ENCODE assay signal across 19 cellular contexts in genomic region chr6:148422085-148422484, GRCh38.
DNase-seq lines count a peak whose midpoint lies in the region; TF ChIP-seq lines count a peak whose summit lies in the region.
"Had no signal": no experiment of that assay in that cellular context is flagged by ENCODE, and none has a peak within 500 bp of the region (broad histone marks: within the 10 kb centered on the region; RNA-seq: fewer than 3 reads in every experiment).

No MANE protein-coding gene starts in this region.

- no peaks in the 10 kb centered on the region for H3K4me1 ChIP-seq in mesendoderm (ENCODE audit: control insufficient read depth, low read depth, low read length)
- H3K4me1 ChIP-seq in CD4-positive, alpha-beta memory T cell (ENCODE audit: insufficient read depth, low read length) = no peaks in the 10 kb centered on the region
- H3K4me1 ChIP-seq: breast epithelium had no signal

- POLR2A ChIA-PET in CD4-positive, alpha-beta memory T cell (lab: Charles Lee; ENCODE audit: partially characterized antibody) = no interaction called here

- CTCF ChIA-PET in CD4-positive, alpha-beta memory T cell (lab: Charles Lee; ENCODE audit: partially characterized antibody) = no interaction called here

- peaks cover 1% of the 10 kb centered on the region for H3K79me1 ChIP-seq in mesendoderm (ENCODE audit: low read length)

- no peaks in the 10 kb centered on the region for H3K79me2 ChIP-seq in mesendoderm (ENCODE audit: control insufficient read depth, insufficient read depth, low read length)

- no peak overlapping the region for H2AK5ac ChIP-seq in mesendoderm (ENCODE audit: low read length)

- H2BK120ac ChIP-seq in mesendoderm (ENCODE audit: low read depth, low read length) = no peak overlapping the region

- H3K36me3 Mint-ChIP-seq in CD4-positive, alpha-beta memory T cell = no peaks in the 10 kb centered on the region
- H3K36me3 Mint-ChIP-seq in progenitor cell of endocrine pancreas (ENCODE audit: insufficient read depth) = peaks cover 6% of the 10 kb centered on the region
- H3K36me3 Mint-ChIP-seq: stimulated activated effector memory CD8-positive, alpha-beta T cell treated with anti-CD3 and anti-CD28 coated beads, Interleukin-12 subunit alpha, Interleukin-12 subunit beta, amount 100 ng/mL, for 72 hours had no signal

- H3K27ac Mint-ChIP-seq in CD4-positive, alpha-beta memory T cell = no peak overlapping the region
- no peak overlapping the region for H3K27ac Mint-ChIP-seq in progenitor cell of endocrine pancreas
- H3K27ac Mint-ChIP-seq: stimulated activated effector memory CD8-positive, alpha-beta T cell treated with anti-CD3 and anti-CD28 coated beads, Interleukin-12 subunit alpha, Interleukin-12 subunit beta, amount 100 ng/mL, for 72 hours had no signal

- H4K5ac ChIP-seq in mesendoderm (ENCODE audit: low read length) = no peak overlapping the region

- no peak overlapping the region for H3K4me3 ChIP-seq in mesendoderm (ENCODE audit: low read length)
- H3K4me3 ChIP-seq in CD4-positive, alpha-beta memory T cell (ENCODE audit: low read length in 2 of 2) = no peak overlapping the region
- H3K4me3 ChIP-seq: breast epithelium, thoracic aorta had no signal

- no peak overlapping the region for H3K4me3 Mint-ChIP-seq in CD4-positive, alpha-beta memory T cell
- no peak overlapping the region for H3K4me3 Mint-ChIP-seq in progenitor cell of endocrine pancreas (ENCODE audit: low read depth)
- H3K4me3 Mint-ChIP-seq: stimulated activated effector memory CD8-positive, alpha-beta T cell treated with anti-CD3 and anti-CD28 coated beads, Interleukin-12 subunit alpha, Interleukin-12 subunit beta, amount 100 ng/mL, for 72 hours had no signal

- no peak overlapping the region for H3K27ac ChIP-seq in mesendoderm (ENCODE audit: low read depth, low read length)
- H3K27ac ChIP-seq in CD4-positive, alpha-beta memory T cell (ENCODE audit: low read depth, low read length) = no peak overlapping the region
- H3K27ac ChIP-seq: thoracic aorta had no signal

- H4K8ac ChIP-seq in mesendoderm (ENCODE audit: low read depth, low read length) = no peak overlapping the region

- H3K4me1 Mint-ChIP-seq in CD4-positive, alpha-beta memory T cell = peaks cover 0 to 7% (median 2%) of the 10 kb centered on the region in 4 donors
- peaks cover 7% of the 10 kb centered on the region for H3K4me1 Mint-ChIP-seq in progenitor cell of endocrine pancreas (ENCODE audit: low read depth)
- H3K4me1 Mint-ChIP-seq: stimulated activated effector memory CD8-positive, alpha-beta T cell treated with anti-CD3 and anti-CD28 coated beads, Interleukin-12 subunit alpha, Interleukin-12 subunit beta, amount 100 ng/mL, for 72 hours had no signal

- H3K23ac ChIP-seq in mesendoderm (ENCODE audit: low read length) = no peak overlapping the region

- no peak overlapping the region for H3K56ac ChIP-seq in mesendoderm (ENCODE audit: low read length)

- intact Hi-C loops in CD4-positive, alpha-beta memory T cell (cut with micrococcal nuclease) = no loop called here

- H2BK5ac ChIP-seq in mesendoderm (ENCODE audit: low read length) = no peak overlapping the region

- no peak overlapping the region for H3K4ac ChIP-seq in mesendoderm (ENCODE audit: low read depth, low read length)

- no peak for TF ChIP-seq CTCF in progenitor cell of endocrine pancreas (IDR thresholded peaks at IDR 0.05; ENCODE audit: unreplicated experiment)

- H3K27me3 Mint-ChIP-seq in CD4-positive, alpha-beta memory T cell = peaks cover 6 to 11% of the 10 kb centered on the region in 2 donors
- no peaks in the 10 kb centered on the region for H3K27me3 Mint-ChIP-seq in progenitor cell of endocrine pancreas

- no peaks in the 10 kb centered on the region for H3K36me3 ChIP-seq in mesendoderm (ENCODE audit: control insufficient read depth, insufficient read depth, low read length)
- no peaks in the 10 kb centered on the region for H3K36me3 ChIP-seq in CD4-positive, alpha-beta memory T cell (ENCODE audit: insufficient read depth, low read length)
- H3K36me3 ChIP-seq: breast epithelium, thoracic aorta had no signal

- H3K18ac ChIP-seq in mesendoderm (ENCODE audit: low read length) = no peak overlapping the region

- no peaks in the 10 kb centered on the region for H3K9me3 ChIP-seq in CD4-positive, alpha-beta memory T cell (ENCODE audit: control insufficient read depth in 1 of 2, low read length in 2 of 2)
- H3K9me3 ChIP-seq: breast epithelium, thoracic aorta had no signal

- no peaks in the 10 kb centered on the region for H3K27me3 ChIP-seq in mesendoderm (ENCODE audit: insufficient read depth, low read length, poor library complexity)
- H3K27me3 ChIP-seq in CD4-positive, alpha-beta memory T cell (ENCODE audit: insufficient read depth, low read length) = no peaks in the 10 kb centered on the region
- H3K27me3 ChIP-seq: breast epithelium had no signal

- no peak overlapping the region for H2BK15ac ChIP-seq in mesendoderm (replicated peaks; ENCODE audit: low read depth)

- H3K9me3 Mint-ChIP-seq in CD4-positive, alpha-beta memory T cell = peaks cover 0 to 2% (median 0%) of the 10 kb centered on the region in 8 donors
- H3K9me3 Mint-ChIP-seq in progenitor cell of endocrine pancreas (ENCODE audit: low read depth) = no peaks in the 10 kb centered on the region
- H3K9me3 Mint-ChIP-seq: stimulated activated effector memory CD8-positive, alpha-beta T cell treated with anti-CD3 and anti-CD28 coated beads, Interleukin-12 subunit alpha, Interleukin-12 subunit beta, amount 100 ng/mL, for 72 hours had no signal

- no CpG with 5 or more reads among the region's 4 CpGs for WGBS in mesendoderm (ENCODE audit: extremely low coverage, insufficient coverage, low lambda C conversion rate)

- no peak overlapping the region for H3K9ac ChIP-seq in mesendoderm (ENCODE audit: low read length)

- DNase-seq in DMS53 treated with DMSO at 0.1 percent for 48 hours (lab: John Stamatoyannopoulos, UW; ENCODE audit: unreplicated experiment) = peak; percentile 14
- peak; percentile 68 to 93 for DNase-seq in NCI-H2081 (lab: John Stamatoyannopoulos, UW)
- peak; percentile 98 for DNase-seq in SHP77 treated with DMSO at 0.1 percent for 48 hours (lab: John Stamatoyannopoulos, UW)
- peak; percentile 84 for DNase-seq in left kidney (ENCODE audit: low read depth, low spot score)
- no peak for DNase-seq in GM19238 (ENCODE audit: insufficient read length, low spot score)
- DNase-seq in mesendoderm = no peak
- DNase-seq in CD4-positive, alpha-beta memory T cell = no peak
- no peak for DNase-seq in progenitor cell of endocrine pancreas (ENCODE audit: low spot score, unreplicated experiment)
- DNase-seq: activated CD4-positive, alpha-beta T cell treated with anti-CD3 and anti-CD28 coated beads for 48 hours; cortex of kidney; foreskin fibroblast; GOT3; NCI-H1436; NCI-H524 treated with DMSO at 0.1 percent for 48 hours; SIG-M5; T-helper 1 cell had no signal

- H3K4me2 ChIP-seq in mesendoderm (ENCODE audit: low read length) = no peak overlapping the region

Comparison
In these comparisons a context has a peak if more than half of its experiments do, and no peak if none do; other contexts are left out.
1. DNase-seq: peak in DMS53 treated with DMSO at 0.1 percent for 48 hours (single experiment), NCI-H2081 (2 of 2), SHP77 treated with DMSO at 0.1 percent for 48 hours (single experiment) and left kidney (single experiment); none in GM19238 (single experiment), mesendoderm (single experiment), CD4-positive, alpha-beta memory T cell (0 of 5) and progenitor cell of endocrine pancreas (single experiment).